ENCODE assay signal across 1 cellular context in the genomic region with DNA sequence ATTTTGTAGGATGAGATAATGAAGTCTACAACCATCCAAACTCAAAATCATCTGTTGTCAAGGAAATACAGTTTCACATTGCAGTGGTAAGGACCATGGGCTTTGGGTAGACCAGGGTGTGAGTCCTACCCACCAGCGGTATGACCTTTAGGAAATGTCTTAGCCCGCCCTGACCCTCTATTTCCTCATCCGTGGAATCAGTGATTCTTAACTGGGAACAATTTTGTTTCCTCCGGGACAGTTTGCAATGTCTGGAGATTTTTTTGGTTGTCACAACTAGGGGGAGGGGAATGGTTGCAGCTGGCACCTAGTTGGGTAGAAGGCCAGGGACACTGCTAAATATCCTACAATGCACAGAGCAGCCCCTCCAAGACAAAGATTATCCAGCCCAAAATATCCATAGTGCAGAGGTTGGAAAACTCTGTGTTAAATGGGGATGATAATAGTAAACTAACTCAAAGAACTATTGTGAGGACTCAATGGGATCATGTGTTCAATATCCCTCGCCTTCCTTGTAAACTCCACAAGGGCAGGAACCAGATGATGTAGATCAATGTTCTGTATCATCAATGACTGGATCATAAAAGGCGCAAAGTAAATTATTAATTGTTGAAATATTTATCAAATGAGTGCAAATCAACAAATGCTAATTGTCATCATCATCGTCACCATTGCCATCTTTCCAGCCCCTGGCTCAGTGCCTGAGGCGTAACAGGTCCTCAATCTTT.
TF ChIP-seq lines count a peak whose summit lies in the region.

No MANE protein-coding gene starts in this region.

TF ChIP-seq in GM23338, 12 proteins besides CTCF, POLR2A, EP300 and RAD21:
- TF ChIP-seq, protein P1, sequence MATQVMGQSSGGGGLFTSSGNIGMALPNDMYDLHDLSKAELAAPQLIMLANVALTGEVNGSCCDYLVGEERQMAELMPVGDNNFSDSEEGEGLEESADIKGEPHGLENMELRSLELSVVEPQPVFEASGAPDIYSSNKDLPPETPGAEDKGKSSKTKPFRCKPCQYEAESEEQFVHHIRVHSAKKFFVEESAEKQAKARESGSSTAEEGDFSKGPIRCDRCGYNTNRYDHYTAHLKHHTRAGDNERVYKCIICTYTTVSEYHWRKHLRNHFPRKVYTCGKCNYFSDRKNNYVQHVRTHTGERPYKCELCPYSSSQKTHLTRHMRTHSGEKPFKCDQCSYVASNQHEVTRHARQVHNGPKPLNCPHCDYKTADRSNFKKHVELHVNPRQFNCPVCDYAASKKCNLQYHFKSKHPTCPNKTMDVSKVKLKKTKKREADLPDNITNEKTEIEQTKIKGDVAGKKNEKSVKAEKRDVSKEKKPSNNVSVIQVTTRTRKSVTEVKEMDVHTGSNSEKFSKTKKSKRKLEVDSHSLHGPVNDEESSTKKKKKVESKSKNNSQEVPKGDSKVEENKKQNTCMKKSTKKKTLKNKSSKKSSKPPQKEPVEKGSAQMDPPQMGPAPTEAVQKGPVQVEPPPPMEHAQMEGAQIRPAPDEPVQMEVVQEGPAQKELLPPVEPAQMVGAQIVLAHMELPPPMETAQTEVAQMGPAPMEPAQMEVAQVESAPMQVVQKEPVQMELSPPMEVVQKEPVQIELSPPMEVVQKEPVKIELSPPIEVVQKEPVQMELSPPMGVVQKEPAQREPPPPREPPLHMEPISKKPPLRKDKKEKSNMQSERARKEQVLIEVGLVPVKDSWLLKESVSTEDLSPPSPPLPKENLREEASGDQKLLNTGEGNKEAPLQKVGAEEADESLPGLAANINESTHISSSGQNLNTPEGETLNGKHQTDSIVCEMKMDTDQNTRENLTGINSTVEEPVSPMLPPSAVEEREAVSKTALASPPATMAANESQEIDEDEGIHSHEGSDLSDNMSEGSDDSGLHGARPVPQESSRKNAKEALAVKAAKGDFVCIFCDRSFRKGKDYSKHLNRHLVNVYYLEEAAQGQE (IDR thresholded peaks at IDR 0.05; ENCODE audit: unreplicated experiment): no peak
- TF ChIP-seq ZNF114 (CRISPR knock-in tag; IDR thresholded peaks at IDR 0.05) (no peak), CREB1 (CRISPR knock-in tag; IDR thresholded peaks at IDR 0.05; ENCODE audit: low read depth) (no peak), ZNF331 (CRISPR knock-in tag; IDR thresholded peaks at IDR 0.05; ENCODE audit: low read depth) (no peak), NANOG (IDR thresholded peaks at IDR 0.05; ENCODE audit: borderline replicate concordance) (no peak), POLR2AphosphoS5 (IDR thresholded peaks at IDR 0.05; ENCODE audit: low read depth) (no peak)
- TF ChIP-seq, protein P2, sequence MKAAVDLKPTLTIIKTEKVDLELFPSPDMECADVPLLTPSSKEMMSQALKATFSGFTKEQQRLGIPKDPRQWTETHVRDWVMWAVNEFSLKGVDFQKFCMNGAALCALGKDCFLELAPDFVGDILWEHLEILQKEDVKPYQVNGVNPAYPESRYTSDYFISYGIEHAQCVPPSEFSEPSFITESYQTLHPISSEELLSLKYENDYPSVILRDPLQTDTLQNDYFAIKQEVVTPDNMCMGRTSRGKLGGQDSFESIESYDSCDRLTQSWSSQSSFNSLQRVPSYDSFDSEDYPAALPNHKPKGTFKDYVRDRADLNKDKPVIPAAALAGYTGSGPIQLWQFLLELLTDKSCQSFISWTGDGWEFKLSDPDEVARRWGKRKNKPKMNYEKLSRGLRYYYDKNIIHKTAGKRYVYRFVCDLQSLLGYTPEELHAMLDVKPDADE (IDR thresholded peaks at IDR 0.05): no peak
